In genomic region chr22:41576877-41577276, GRCh38 we compare ENCODE assay signal across 1 cellular context.
TF ChIP-seq lines count a peak whose summit lies in the region.

No MANE protein-coding gene starts in this region.

TF ChIP-seq in HepG2, 621 proteins besides CTCF, POLR2A, EP300 and RAD21 (continued from another document and continues in another):
- TF ChIP-seq DNMT1 (CRISPR knock-in tag; IDR thresholded peaks at IDR 0.05): 0 out of 2 replicates have a peak, but pooled peaks have one; percentile 66
- no peak for TF ChIP-seq TCF12 (IDR thresholded peaks at IDR 0.05)
- TF ChIP-seq TCF12 (CRISPR knock-in tag; IDR thresholded peaks at IDR 0.05): no peak
- TF ChIP-seq GATA4 (IDR thresholded peaks at IDR 0.05; ENCODE audit: borderline replicate concordance, low read depth): no peak
- TF ChIP-seq KDM4B (CRISPR knock-in tag; IDR thresholded peaks at IDR 0.05): 0 out of 2 replicates have a peak, but pooled peaks have one; percentile 42
- TF ChIP-seq KLF12 (CRISPR knock-in tag; IDR thresholded peaks at IDR 0.05; ENCODE audit: borderline replicate concordance): no peak
- no peak for TF ChIP-seq ZBTB37 (CRISPR knock-in tag; IDR thresholded peaks at IDR 0.05)
- TF ChIP-seq HES4 (CRISPR knock-in tag; IDR thresholded peaks at IDR 0.05; ENCODE audit: borderline replicate concordance): no peak
- TF ChIP-seq NFATC3 (CRISPR knock-in tag; IDR thresholded peaks at IDR 0.05): no peak
- TF ChIP-seq ZSCAN5A (CRISPR knock-in tag; IDR thresholded peaks at IDR 0.05; ENCODE audit: borderline replicate concordance): no peak
- TF ChIP-seq AHR (CRISPR knock-in tag; IDR thresholded peaks at IDR 0.05): peak; percentile 52; the same call in 1 of the 2 replicates
- no peak for TF ChIP-seq DMTF1 (CRISPR knock-in tag; IDR thresholded peaks at IDR 0.05)
- no peak for TF ChIP-seq TBX3 (IDR thresholded peaks at IDR 0.05; ENCODE audit: borderline replicate concordance)
- no peak for TF ChIP-seq ZNF530 (CRISPR knock-in tag; IDR thresholded peaks at IDR 0.05; ENCODE audit: low read depth)
- no peak for TF ChIP-seq ZMYM2 (CRISPR knock-in tag; IDR thresholded peaks at IDR 0.05)
- TF ChIP-seq NFE2L1 (CRISPR knock-in tag; IDR thresholded peaks at IDR 0.05; ENCODE audit: borderline replicate concordance): no peak
- no peak for TF ChIP-seq ZNF441 (CRISPR knock-in tag; IDR thresholded peaks at IDR 0.05; ENCODE audit: borderline replicate concordance)
- TF ChIP-seq HNRNPK (IDR thresholded peaks at IDR 0.05; ENCODE audit: low read depth, low read length, poor library complexity, severe bottlenecking): no peak
- no peak for TF ChIP-seq SRSF4 (IDR thresholded peaks at IDR 0.05; ENCODE audit: low read depth, low read length, poor library complexity, severe bottlenecking)
- no peak for TF ChIP-seq CBX2 (IDR thresholded peaks at IDR 0.05; ENCODE audit: low read depth, low read length)
- no peak for TF ChIP-seq CBX2 (CRISPR knock-in tag; IDR thresholded peaks at IDR 0.05; ENCODE audit: low read depth)
- TF ChIP-seq ZNF644 (CRISPR knock-in tag; IDR thresholded peaks at IDR 0.05; ENCODE audit: low read depth): no peak
- TF ChIP-seq ZBTB44 (CRISPR knock-in tag; IDR thresholded peaks at IDR 0.05): no peak
- peak; percentile 100 for TF ChIP-seq ZNF766 (CRISPR knock-in tag; IDR thresholded peaks at IDR 0.05; ENCODE audit: borderline replicate concordance)
- 0 out of 2 replicates have a peak, but pooled peaks have one; percentile 62 for TF ChIP-seq ZSCAN9 (CRISPR knock-in tag; IDR thresholded peaks at IDR 0.05; ENCODE audit: borderline replicate concordance)
- no peak for TF ChIP-seq KLF11 (CRISPR knock-in tag; IDR thresholded peaks at IDR 0.05)
- TF ChIP-seq ZMYM4 (CRISPR knock-in tag; IDR thresholded peaks at IDR 0.05): no peak
- TF ChIP-seq FIP1L1 (IDR thresholded peaks at IDR 0.05; ENCODE audit: borderline replicate concordance, insufficient read depth, low read depth, low read length): no peak
- TF ChIP-seq UBTF (CRISPR knock-in tag; IDR thresholded peaks at IDR 0.05): peak; percentile 43; the same call in 1 of the 2 replicates
- TF ChIP-seq SRSF1 (optimal IDR thresholded peaks at IDR 0.05; ENCODE audit: low read depth, low read length): no peak
- TF ChIP-seq USF2 (IDR thresholded peaks at IDR 0.05; ENCODE audit: low read depth, low read length): no peak
- no peak for TF ChIP-seq USF2 (CRISPR knock-in tag; IDR thresholded peaks at IDR 0.05; ENCODE audit: borderline replicate concordance)
- TF ChIP-seq ZXDC (CRISPR knock-in tag; IDR thresholded peaks at IDR 0.05): no peak
- no peak for TF ChIP-seq NR2F2 (IDR thresholded peaks at IDR 0.05; ENCODE audit: borderline replicate concordance, low read depth)
- no peak for TF ChIP-seq ZBTB1 (CRISPR knock-in tag; IDR thresholded peaks at IDR 0.05; ENCODE audit: borderline replicate concordance)
- TF ChIP-seq ZNF550 (CRISPR knock-in tag; IDR thresholded peaks at IDR 0.05; ENCODE audit: borderline replicate concordance): no peak
- TF ChIP-seq ZNF251 (CRISPR knock-in tag; IDR thresholded peaks at IDR 0.05): no peak
- TF ChIP-seq HNRNPH1 (optimal IDR thresholded peaks at IDR 0.05; ENCODE audit: low read depth, low read length): no peak
- no peak for TF ChIP-seq ZNF317 (CRISPR knock-in tag; IDR thresholded peaks at IDR 0.05)
- no peak for TF ChIP-seq BATF2 (CRISPR knock-in tag; IDR thresholded peaks at IDR 0.05)
- TF ChIP-seq ZNF354B (CRISPR knock-in tag; IDR thresholded peaks at IDR 0.05): no peak
- no peak for TF ChIP-seq FOXJ3 (CRISPR knock-in tag; IDR thresholded peaks at IDR 0.05; ENCODE audit: borderline replicate concordance)
- TF ChIP-seq ARID5B (CRISPR knock-in tag; IDR thresholded peaks at IDR 0.05): no peak
- TF ChIP-seq PHF20 (CRISPR knock-in tag; IDR thresholded peaks at IDR 0.05): no peak
- no peak for TF ChIP-seq KDM5B (CRISPR knock-in tag; IDR thresholded peaks at IDR 0.05; ENCODE audit: borderline replicate concordance)
- no peak for TF ChIP-seq CREB1 (IDR thresholded peaks at IDR 0.05)
- no peak for TF ChIP-seq CREB1 (CRISPR knock-in tag; IDR thresholded peaks at IDR 0.05)
